Comparison of ENCODE assay signal across 15 cellular contexts in genomic region chr16:73572135-73572534, GRCh38.
DNase-seq lines count a peak whose midpoint lies in the region; ATAC-seq, FAIRE-seq and TF ChIP-seq lines count a peak whose summit lies in the region.
"Had no signal": no experiment of that assay in that cellular context is flagged by ENCODE, and none has a peak within 500 bp of the region (broad histone marks: within the 10 kb centered on the region; RNA-seq: fewer than 3 reads in every experiment).

No MANE protein-coding gene starts in this region.

- ATAC-seq in WTC11 (peak; percentile 60), GM21515 (IDR thresholded peaks at IDR 0.05; ENCODE audit: unreplicated experiment) (no peak), HG03460 (IDR thresholded peaks at IDR 0.05; ENCODE audit: unreplicated experiment) (no peak)
- ATAC-seq: activated CD8-positive, alpha-beta T cell treated with anti-CD3 and anti-CD28 coated beads, Interleukin-2, amount 10 ng/mL, durations not matched to agents 7 days and 5 days; natural killer cell treated with Interleukin-12 subunit alpha and Interleukin-12 subunit beta and Interleukin-15 and Interleukin-18, amount 100 ng/mL, for 72 hours had no signal

- no peaks in the 10 kb centered on the region for H3K27me3 Mint-ChIP-seq in WTC11 (ENCODE audit: low read depth)
- H3K27me3 Mint-ChIP-seq: activated naive CD8-positive, alpha-beta T cell treated with anti-CD3 and anti-CD28 coated beads, Interleukin-2, amount 10 ng/mL, durations not matched to agents 7 days and 5 days had no signal

- no peaks in the 10 kb centered on the region for H3F3A ChIP-seq in smooth muscle cell (ENCODE audit: low read depth)

- no peaks in the 10 kb centered on the region for H3K27me3 ChIP-seq in smooth muscle cell (ENCODE audit: low read depth)

- H3K27ac ChIP-seq in kidney (ENCODE audit: low read depth in 2 of 2, low read length in 2 of 2) (no peak overlapping the region), smooth muscle cell (ENCODE audit: low read depth) (no peak overlapping the region)

- no peaks in the 10 kb centered on the region for H3K79me2 ChIP-seq in smooth muscle cell (ENCODE audit: low read depth)

- CTCF ChIA-PET in WTC11 (lab: Charles Lee), result interaction anchor here (0.6 to 2.3 kb wide), 6 partner anchors 142 to 536 kb away, joined by 3 to 8 read pairs (median 6); no protein-coding TSS in a partner anchor

- H2AFZ ChIP-seq in smooth muscle cell (ENCODE audit: low read depth), result no peak overlapping the region

- TF ChIP-seq CTCF in WTC11 (IDR thresholded peaks at IDR 0.05) (no peak), kidney (IDR thresholded peaks at IDR 0.05; ENCODE audit: borderline replicate concordance, extremely low read depth, insufficient read depth) (no peak), smooth muscle cell (IDR thresholded peaks at IDR 0.05; ENCODE audit: borderline replicate concordance, insufficient read depth, poor library complexity, severe bottlenecking) (no peak)

- POLR2A ChIA-PET in WTC11 (lab: Charles Lee), result interaction anchor here (0.6 to 0.7 kb wide), 2 partner anchors 12 to 100 kb away, joined by 5 to 6 read pairs; no protein-coding TSS in a partner anchor

- FAIRE-seq in kidney (lab: Jason Lieb, UNC), result no peak

- intact Hi-C loops in kidney (cut with DNase I), result no loop called here

- no peaks in the 10 kb centered on the region for H4K20me1 ChIP-seq in smooth muscle cell (ENCODE audit: low read depth)

- peak overlapping the region; percentile 25 for H3K4me2 ChIP-seq in smooth muscle cell

- H3K4me3 ChIP-seq in kidney (ENCODE audit: low read length in 2 of 2), result no peak overlapping the region
- no peak overlapping the region for H3K4me3 ChIP-seq in smooth muscle cell
- H3K4me3 ChIP-seq: HAP-1 had no signal

- no peak overlapping the region for H3K4me3 Mint-ChIP-seq in WTC11
- H3K4me3 Mint-ChIP-seq: activated CD8-positive, alpha-beta T cell treated with anti-CD3 and anti-CD28 coated beads, Interleukin-2, amount 10 ng/mL, durations not matched to agents 7 days and 5 days; activated naive CD8-positive, alpha-beta T cell treated with anti-CD3 and anti-CD28 coated beads, Interleukin-2, amount 10 ng/mL, durations not matched to agents 7 days and 5 days; natural killer cell treated with Interleukin-12 subunit alpha and Interleukin-12 subunit beta and Interleukin-15 and Interleukin-18, amount 100 ng/mL, for 72 hours had no signal

- peak; percentile 0 for DNase-seq in NCI-H510A treated with DMSO at 0.1 percent for 48 hours (lab: John Stamatoyannopoulos, UW)
- no peak for DNase-seq in NCI-H510A (lab: John Stamatoyannopoulos, UW)
- DNase-seq in WTC11 (ENCODE audit: low spot score), result peak; percentile 25
- peak; percentile 77 for DNase-seq in kidney
- DNase-seq in smooth muscle cell (lab: John Stamatoyannopoulos, UW; ENCODE audit: unreplicated experiment), result no peak
- no peak for DNase-seq in MV-4-11 (lab: John Stamatoyannopoulos, UW)
- DNase-seq: activated CD8-positive, alpha-beta T cell treated with anti-CD3 and anti-CD28 coated beads, Interleukin-2, amount 10 ng/mL, durations not matched to agents 7 days and 5 days; activated naive CD8-positive, alpha-beta T cell treated with anti-CD3 and anti-CD28 coated beads, Interleukin-2, amount 10 ng/mL, durations not matched to agents 7 days and 5 days; NCI-H748 treated with DMSO at 0.1 percent for 48 hours; stimulated activated CD4-positive, alpha-beta T cell treated with anti-CD3 and anti-CD28 coated beads, Interleukin-1b, Interleukin-23, amount 100 ng/mL, for 48 hours; stimulated activated naive CD4-positive, alpha-beta T cell treated with Interleukin-2 at 50 U/mL for 16 hours had no signal

- peaks cover 52% of the 10 kb centered on the region for H3K4me1 Mint-ChIP-seq in WTC11
- H3K4me1 Mint-ChIP-seq: activated naive CD8-positive, alpha-beta T cell treated with anti-CD3 and anti-CD28 coated beads, Interleukin-2, amount 10 ng/mL, durations not matched to agents 7 days and 5 days had no signal

- WGBS in smooth muscle cell (ENCODE audit: low lambda C conversion rate), result 32% methylated on average over 4 of the region's 4 CpGs

- H3K9me3 ChIP-seq in kidney (ENCODE audit: control insufficient read depth in 1 of 2, low read length in 2 of 2), result no peaks in the 10 kb centered on the region
- H3K9me3 ChIP-seq in smooth muscle cell (replicated peaks; ENCODE audit: low read depth), result no peaks in the 10 kb centered on the region
- H3K9me3 ChIP-seq: HAP-1 had no signal

- H3K27ac Mint-ChIP-seq in WTC11, result peak overlapping the region; percentile 47; the same call in 1 of the 2 replicates
- H3K27ac Mint-ChIP-seq: activated CD8-positive, alpha-beta T cell treated with anti-CD3 and anti-CD28 coated beads, Interleukin-2, amount 10 ng/mL, durations not matched to agents 7 days and 5 days; activated naive CD8-positive, alpha-beta T cell treated with anti-CD3 and anti-CD28 coated beads, Interleukin-2, amount 10 ng/mL, durations not matched to agents 7 days and 5 days; natural killer cell treated with Interleukin-12 subunit alpha and Interleukin-12 subunit beta and Interleukin-15 and Interleukin-18, amount 100 ng/mL, for 72 hours had no signal

- H3K36me3 Mint-ChIP-seq in WTC11, result no peaks in the 10 kb centered on the region
- H3K36me3 Mint-ChIP-seq: activated naive CD8-positive, alpha-beta T cell treated with anti-CD3 and anti-CD28 coated beads, Interleukin-2, amount 10 ng/mL, durations not matched to agents 7 days and 5 days; natural killer cell treated with Interleukin-12 subunit alpha and Interleukin-12 subunit beta and Interleukin-15 and Interleukin-18, amount 100 ng/mL, for 72 hours had no signal

- no peak overlapping the region for H3K9ac ChIP-seq in kidney (ENCODE audit: low read length in 2 of 2)
- no peak overlapping the region for H3K9ac ChIP-seq in smooth muscle cell (ENCODE audit: low read depth)

- H3K4me1 ChIP-seq in kidney (ENCODE audit: control insufficient read depth in 1 of 2, insufficient read depth in 1 of 2, low read depth in 1 of 2, low read length in 2 of 2), result no peaks in the 10 kb centered on the region
- peaks cover 7% of the 10 kb centered on the region for H3K4me1 ChIP-seq in smooth muscle cell (ENCODE audit: low read depth)
- H3K4me1 ChIP-seq: HAP-1 had no signal

- peaks cover 5% of the 10 kb centered on the region for H3K9me3 Mint-ChIP-seq in WTC11
- H3K9me3 Mint-ChIP-seq: activated naive CD8-positive, alpha-beta T cell treated with anti-CD3 and anti-CD28 coated beads, Interleukin-2, amount 10 ng/mL, durations not matched to agents 7 days and 5 days; natural killer cell treated with Interleukin-12 subunit alpha and Interleukin-12 subunit beta and Interleukin-15 and Interleukin-18, amount 100 ng/mL, for 72 hours had no signal

- H3K36me3 ChIP-seq in kidney (ENCODE audit: control insufficient read depth in 1 of 2, insufficient read depth in 2 of 2, low read length in 2 of 2) (no peaks in the 10 kb centered on the region), smooth muscle cell (ENCODE audit: low read depth) (no peaks in the 10 kb centered on the region)
- H3K36me3 ChIP-seq: HAP-1 had no signal

TF ChIP-seq in WTC11, 78 proteins besides CTCF, POLR2A, EP300 and RAD21 (continues in another document):
- no peak for TF ChIP-seq ATF1 (CRISPR knock-in tag; IDR thresholded peaks at IDR 0.05)
- no peak for TF ChIP-seq ZNF532 (CRISPR knock-in tag; IDR thresholded peaks at IDR 0.05; ENCODE audit: borderline replicate concordance)
- no peak for TF ChIP-seq SMAD3 (CRISPR knock-in tag; IDR thresholded peaks at IDR 0.05; ENCODE audit: borderline replicate concordance)
- no peak for TF ChIP-seq NR3C1 (CRISPR knock-in tag; conservative IDR thresholded peaks at IDR 0.05; ENCODE audit: low read depth)
- no peak for TF ChIP-seq ZSCAN18 (CRISPR knock-in tag; IDR thresholded peaks at IDR 0.05)
- no peak for TF ChIP-seq ZNF423 (CRISPR knock-in tag; IDR thresholded peaks at IDR 0.05)
- TF ChIP-seq MYBL2 (CRISPR knock-in tag; IDR thresholded peaks at IDR 0.05), result no peak

Comparison
In these comparisons a context has a peak if more than half of its experiments do, and no peak if none do; other contexts are left out.
1. DNase-seq: peak in NCI-H510A treated with DMSO at 0.1 percent for 48 hours (single experiment), WTC11 (single experiment) and kidney (single experiment); none in NCI-H510A (single experiment), smooth muscle cell (single experiment) and MV-4-11 (single experiment).